ENCODE assay signal across 1 cellular context in genomic region chr7:116239019-116239418, GRCh38.
TF ChIP-seq lines count a peak whose summit lies in the region.

No MANE protein-coding gene starts in this region.

TF ChIP-seq in IMR-90, 13 proteins besides CTCF, POLR2A, EP300 and RAD21 (continued from another document):
- TF ChIP-seq CHD1 (IDR thresholded peaks at IDR 0.05; ENCODE audit: low read depth, low read length) (no peak), NFE2L2 (IDR thresholded peaks at IDR 0.05; ENCODE audit: low read depth, low read length) (no peak), MAZ (IDR thresholded peaks at IDR 0.05; ENCODE audit: borderline replicate concordance, low read depth, low read length) (no peak), USF2 (IDR thresholded peaks at IDR 0.05; ENCODE audit: low read depth, low read length) (no peak), MAFK (IDR thresholded peaks at IDR 0.05; ENCODE audit: low read depth, low read length) (no peak), RCOR1 (IDR thresholded peaks at IDR 0.05; ENCODE audit: insufficient replicate concordance, low read length) (no peak), RFX5 (IDR thresholded peaks at IDR 0.05; ENCODE audit: low read depth, low read length) (no peak), SMC3 (IDR thresholded peaks at IDR 0.05; ENCODE audit: low read depth, low read length) (no peak), ELK1 (IDR thresholded peaks at IDR 0.05; ENCODE audit: borderline replicate concordance, low read depth, low read length) (no peak)
